In genomic region chr9:137649553-137649952, GRCh38 we compare ENCODE assay signal across 23 cellular contexts.
"Had no signal": no experiment of that assay in that cellular context is flagged by ENCODE, and none has a peak within 500 bp of the region (broad histone marks: within the 10 kb centered on the region; RNA-seq: fewer than 3 reads in every experiment).

No MANE protein-coding gene starts in this region.

- H3K4me3 Mint-ChIP-seq: activated CD4-positive, alpha-beta T cell treated with anti-CD3 and anti-CD28 coated beads, Interleukin-2, amount 10 ng/mL, durations not matched to agents 24 days and 14 days; activated naive CD8-positive, alpha-beta T cell treated with anti-CD3 and anti-CD28 coated beads for 36 hours; activated T-helper 1 cell treated with anti-CD3 and anti-CD28 coated beads, Interleukin-12 subunit alpha, Interleukin-12 subunit beta, Interleukin-2, Interleukin-4 antibody, amounts not matched to agents 30 ng/mL and 10 ng/mL and 1 ng/mL, durations not matched to agents 14 hours and 24 hours and 36 hours; stimulated activated naive CD8-positive, alpha-beta T cell treated with anti-CD3 and anti-CD28 coated beads, Interleukin-15, amount 100 ng/mL, for 72 hours had no signal

- H3K4me3 ChIP-seq: cardiac muscle cell, dorsolateral prefrontal cortex, left ventricle myocardium inferior, ovary, psoas muscle, suprapubic skin, transverse colon, vagina had no signal

- DNase-seq: activated CD4-positive, alpha-beta T cell treated with anti-CD3 and anti-CD28 coated beads, Interleukin-2, amount 10 ng/mL, durations not matched to agents 24 days and 14 days; activated CD4-positive, CD25-positive, alpha-beta regulatory T cell; activated naive CD8-positive, alpha-beta T cell treated with anti-CD3 and anti-CD28 coated beads for 36 hours; activated T-cell treated with anti-CD3 and anti-CD28 coated beads for 4 hours; amniotic stem cell; dorsolateral prefrontal cortex; head of caudate nucleus; kidney glomerular epithelial cell; left ventricle myocardium inferior; mammary epithelial cell; psoas muscle; right cardiac atrium; stimulated activated CD4-positive, alpha-beta T cell treated with anti-CD3 and anti-CD28 coated beads, Interleukin-15, amount 100 ng/mL, for 24 hours; stimulated activated CD4-positive, alpha-beta T cell treated with anti-CD3 and anti-CD28 coated beads, Interleukin-2, amount 100 ng/mL, for 48 hours; stimulated activated naive CD8-positive, alpha-beta T cell treated with anti-CD3 and anti-CD28 coated beads, Interleukin-15, amount 100 ng/mL, for 72 hours; T-helper 1 cell; T-helper 9 cell; transverse colon had no signal

- H3K9me3 Mint-ChIP-seq: activated CD4-positive, alpha-beta T cell treated with anti-CD3 and anti-CD28 coated beads, Interleukin-2, amount 10 ng/mL, durations not matched to agents 24 days and 14 days; activated naive CD8-positive, alpha-beta T cell treated with anti-CD3 and anti-CD28 coated beads for 36 hours; activated T-helper 1 cell treated with anti-CD3 and anti-CD28 coated beads, Interleukin-12 subunit alpha, Interleukin-12 subunit beta, Interleukin-2, Interleukin-4 antibody, amounts not matched to agents 30 ng/mL and 10 ng/mL and 1 ng/mL, durations not matched to agents 14 hours and 24 hours and 36 hours; stimulated activated naive CD8-positive, alpha-beta T cell treated with anti-CD3 and anti-CD28 coated beads, Interleukin-15, amount 100 ng/mL, for 72 hours had no signal

- H3K27ac ChIP-seq: cardiac muscle cell, dorsolateral prefrontal cortex, left ventricle myocardium inferior, ovary, psoas muscle, suprapubic skin, transverse colon, vagina had no signal

- H3K27ac Mint-ChIP-seq: activated CD4-positive, alpha-beta T cell treated with anti-CD3 and anti-CD28 coated beads, Interleukin-2, amount 10 ng/mL, durations not matched to agents 24 days and 14 days; activated T-helper 1 cell treated with anti-CD3 and anti-CD28 coated beads, Interleukin-12 subunit alpha, Interleukin-12 subunit beta, Interleukin-2, Interleukin-4 antibody, amounts not matched to agents 30 ng/mL and 10 ng/mL and 1 ng/mL, durations not matched to agents 14 hours and 24 hours and 36 hours had no signal

- H3K4me1 ChIP-seq: psoas muscle, vagina had no signal

- H3K27me3 ChIP-seq: cardiac muscle cell, dorsolateral prefrontal cortex, ovary, suprapubic skin, transverse colon, vagina had no signal

- H3K27me3 Mint-ChIP-seq: activated CD4-positive, alpha-beta T cell treated with anti-CD3 and anti-CD28 coated beads, Interleukin-2, amount 10 ng/mL, durations not matched to agents 24 days and 14 days; activated naive CD8-positive, alpha-beta T cell treated with anti-CD3 and anti-CD28 coated beads for 36 hours; stimulated activated naive CD8-positive, alpha-beta T cell treated with anti-CD3 and anti-CD28 coated beads, Interleukin-15, amount 100 ng/mL, for 72 hours had no signal

- H3K36me3 ChIP-seq: cardiac muscle cell, ovary had no signal

- H3K9me3 ChIP-seq: left ventricle myocardium inferior, ovary, psoas muscle, suprapubic skin, transverse colon, vagina had no signal

- ATAC-seq: psoas muscle had no signal
